Comparison of ENCODE assay signal across 28 cellular contexts in the genomic region with DNA sequence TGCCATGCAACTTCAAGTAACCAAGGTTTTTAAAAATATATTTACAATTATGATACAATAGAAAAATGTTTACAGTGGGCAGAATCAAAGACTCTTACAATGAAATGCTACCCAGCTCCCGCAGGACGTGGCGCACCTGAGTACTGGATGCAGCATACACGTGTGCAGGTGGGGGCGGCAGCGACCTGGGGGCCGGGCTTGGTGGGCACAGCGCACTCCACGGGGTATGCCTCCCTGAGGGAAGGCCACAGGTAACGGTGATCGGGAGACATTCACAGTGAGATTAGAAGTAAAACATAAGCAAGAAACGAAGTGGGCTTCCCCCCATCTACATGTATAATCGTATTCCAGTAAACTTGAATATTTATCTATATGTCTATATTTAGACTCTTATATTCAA.
"Had no signal": no experiment of that assay in that cellular context is flagged by ENCODE, and none has a peak within 500 bp of the region (broad histone marks: within the 10 kb centered on the region; RNA-seq: fewer than 3 reads in every experiment).

No MANE protein-coding gene starts in this region.

- DNase-seq: hippocampal formation; kidney; left colon; mesenchymal stem cell; naive B cell; natural killer cell; nephron progenitor cell; occipital lobe; ovary; small intestine; stimulated activated CD4-positive, alpha-beta T cell treated with anti-CD3 and anti-CD28 coated beads, Interleukin-1b, Interleukin-23, amount 100 ng/mL, for 48 hours; stimulated activated CD4-positive, alpha-beta T cell treated with anti-CD3 and anti-CD28 coated beads, Interleukin-2, amount 100 ng/mL, for 48 hours; stimulated activated CD4-positive, alpha-beta T cell treated with anti-CD3 and anti-CD28 coated beads, Interleukin-4, amount 100 ng/mL, for 4 hours; stimulated activated CD8-positive, alpha-beta memory T cell treated with anti-CD3 and anti-CD28 coated beads, Interleukin-4, amount 100 ng/mL, for 48 hours; stimulated activated naive CD4-positive, alpha-beta T cell treated with Interleukin-2 at 50 U/mL for 16 hours; stimulated activated naive CD8-positive, alpha-beta T cell treated with anti-CD3 and anti-CD28 coated beads, Interleukin-15, amount 100 ng/mL, for 72 hours; substantia nigra had no signal

- ATAC-seq: left colon; natural killer cell; sciatic nerve; stimulated activated memory B cell treated with anti-CD40 and anti-IgM and Interleukin-4, amounts not matched to agents 10 μg/mL and 1 μg/mL and 100 μg/mL, for 72 hours; stimulated activated naive CD8-positive, alpha-beta T cell treated with anti-CD3 and anti-CD28 coated beads, Interleukin-15, amount 100 ng/mL, for 72 hours had no signal

- H3K27ac Mint-ChIP-seq: mesothelial cell of epicardium; natural killer cell; neural progenitor cell; progenitor cell of endocrine pancreas; stimulated activated memory B cell treated with anti-CD40 and anti-IgM and Interleukin-4, amounts not matched to agents 10 μg/mL and 1 μg/mL and 100 μg/mL, for 72 hours; stimulated activated naive CD8-positive, alpha-beta T cell treated with anti-CD3 and anti-CD28 coated beads, Interleukin-15, amount 100 ng/mL, for 72 hours had no signal

- H3K9me3 Mint-ChIP-seq: mesothelial cell of epicardium; natural killer cell; nephron progenitor cell; neural progenitor cell; stimulated activated naive CD8-positive, alpha-beta T cell treated with anti-CD3 and anti-CD28 coated beads, Interleukin-15, amount 100 ng/mL, for 72 hours had no signal

- H3K9me3 ChIP-seq: left lung, neutrophil, ovary, right atrium auricular region, tibial nerve, upper lobe of left lung, vagina had no signal

- H3K4me3 Mint-ChIP-seq: mesothelial cell of epicardium; naive B cell; natural killer cell; nephron progenitor cell; neural progenitor cell; stimulated activated memory B cell treated with anti-CD40 and anti-IgM and Interleukin-4, amounts not matched to agents 10 μg/mL and 1 μg/mL and 100 μg/mL, for 72 hours; stimulated activated naive CD8-positive, alpha-beta T cell treated with anti-CD3 and anti-CD28 coated beads, Interleukin-15, amount 100 ng/mL, for 72 hours had no signal

- H3K4me1 Mint-ChIP-seq: mesothelial cell of epicardium; natural killer cell; neural progenitor cell; stimulated activated memory B cell treated with anti-CD40 and anti-IgM and Interleukin-4, amounts not matched to agents 10 μg/mL and 1 μg/mL and 100 μg/mL, for 72 hours; stimulated activated naive CD8-positive, alpha-beta T cell treated with anti-CD3 and anti-CD28 coated beads, Interleukin-15, amount 100 ng/mL, for 72 hours had no signal

- H3K27me3 ChIP-seq: left lung, neural progenitor cell, neutrophil, ovary, right atrium auricular region, tibial nerve, upper lobe of left lung, vagina had no signal

- H3K27ac ChIP-seq: left lung, neural progenitor cell, neutrophil, ovary, right atrium auricular region, tibial nerve, upper lobe of left lung, vagina had no signal

- H3K27me3 Mint-ChIP-seq: naive B cell; progenitor cell of endocrine pancreas; stimulated activated memory B cell treated with anti-CD40 and anti-IgM and Interleukin-4, amounts not matched to agents 10 μg/mL and 1 μg/mL and 100 μg/mL, for 72 hours; stimulated activated naive CD8-positive, alpha-beta T cell treated with anti-CD3 and anti-CD28 coated beads, Interleukin-15, amount 100 ng/mL, for 72 hours had no signal

- H3K4me1 ChIP-seq: left lung, neural progenitor cell, right atrium auricular region, tibial nerve, upper lobe of left lung, vagina had no signal

- H3K36me3 Mint-ChIP-seq: natural killer cell had no signal

- H3K36me3 ChIP-seq: neural progenitor cell, neutrophil, ovary, right atrium auricular region, vagina had no signal

- H3K4me3 ChIP-seq: left lung, neural progenitor cell, ovary, right atrium auricular region, tibial nerve, upper lobe of left lung, vagina had no signal
